Comparison of ENCODE assay signal across 18 cellular contexts in genomic region chr4:184351560-184352451, GRCh38.
DNase-seq lines count a peak whose midpoint lies in the region; ATAC-seq, FAIRE-seq and TF ChIP-seq lines count a peak whose summit lies in the region.
"Had no signal": no experiment of that assay in that cellular context is flagged by ENCODE, and none has a peak within 500 bp of the region (broad histone marks: within the 10 kb centered on the region; RNA-seq: fewer than 3 reads in every experiment).

No MANE protein-coding gene starts in this region.

- TF ChIP-seq RAD21 in liver (IDR thresholded peaks at IDR 0.05), result peak; percentile 57 to 63

- TF ChIP-seq CTCF in GM12865 (IDR thresholded peaks at IDR 0.05; ENCODE audit: insufficient read depth, low read depth, low read length, missing control alignments), result no peak
- TF ChIP-seq CTCF in liver (IDR thresholded peaks at IDR 0.05; ENCODE audit: low read depth, low read length, missing input control), result no peak

- H3K27me3 ChIP-seq in BLaER1, result no peaks in the 10 kb centered on the region
- no peaks in the 10 kb centered on the region for H3K27me3 ChIP-seq in liver (ENCODE audit: control insufficient read depth in 4 of 4, insufficient read depth in 4 of 4, low read length in 3 of 4)

- peak; percentile 53 for DNase-seq in GM12865 (ENCODE audit: low read depth)
- no peak for DNase-seq in GM19239 (ENCODE audit: insufficient read length, low spot score)
- no peak for DNase-seq in G401 (ENCODE audit: low spot score)
- DNase-seq in central memory CD4-positive, alpha-beta T cell, result no peak
- DNase-seq: CD4-positive, alpha-beta T cell; H7; HFFc6; NCI-H1436 treated with DMSO at 0.1 percent for 48 hours; NCI-H2029 treated with DMSO at 0.1 percent for 48 hours; NCI-H2171 treated with DMSO at 0.1 percent for 48 hours; NCI-H446; NCI-H69; NK-92 treated with Interleukin-12 subunit alpha and Interleukin-12 subunit beta, amount 100 ng/mL, for 24 hours; Right ventricle myocardium superior; SW 1271 had no signal

- peak overlapping the region; percentile 89 for H3K9ac ChIP-seq in BLaER1
- H3K9ac ChIP-seq in liver (ENCODE audit: low read depth in 1 of 2, low read length in 2 of 2), result peak overlapping the region in 1 of 2 donors; percentile 35

- H3K27ac ChIP-seq in BLaER1, result peak overlapping the region; percentile 89
- H3K27ac ChIP-seq in liver (ENCODE audit: low read depth in 1 of 2, low read length in 2 of 2), result peak overlapping the region; percentile 6 to 48

- peak overlapping the region; percentile 89 for H3K4me2 ChIP-seq in BLaER1

- H3K4me1 ChIP-seq in BLaER1, result peaks cover 91% of the 10 kb centered on the region
- H3K4me1 ChIP-seq in liver (ENCODE audit: control insufficient read depth in 4 of 4, insufficient read depth in 4 of 4, low read length in 3 of 4), result peaks cover 25 to 63% (median 48%) of the 10 kb centered on the region in 4 donors

- H3K4me3 ChIP-seq in BLaER1, result peak overlapping the region; percentile 70
- peak overlapping the region; percentile 64 for H3K4me3 ChIP-seq in GM12865 (ENCODE audit: low read depth, low read length)
- H3K4me3 ChIP-seq in liver (ENCODE audit: low read depth in 1 of 3, low read length in 3 of 3), result no peak overlapping the region

- H4K20me1 ChIP-seq in BLaER1, result no peaks in the 10 kb centered on the region

- no peak for ATAC-seq in HG03135 (IDR thresholded peaks at IDR 0.05; ENCODE audit: unreplicated experiment)

- peaks cover under 1% of the 10 kb centered on the region; the same call in 1 of the 2 replicates for H3K9me3 ChIP-seq in BLaER1
- H3K9me3 ChIP-seq in liver (ENCODE audit: control insufficient read depth in 4 of 4, low read length in 3 of 4), result no peaks in the 10 kb centered on the region

- H3K36me3 ChIP-seq in BLaER1 (no peaks in the 10 kb centered on the region), liver (ENCODE audit: control insufficient read depth in 4 of 4, insufficient read depth in 3 of 4, low read depth in 1 of 4, low read length in 3 of 4) (no peaks in the 10 kb centered on the region)

- peak; percentile 52 for FAIRE-seq in GM19239 (lab: Jason Lieb, UNC)

- in situ Hi-C loops in G401 (cut with HindIII; ENCODE audit: low sequenced_read_pairs), result no loop called here

- 65% methylated on average over 19 of the region's 19 CpGs for WGBS in liver

TF ChIP-seq in liver, 16 proteins besides CTCF, POLR2A, EP300 and RAD21:
- TF ChIP-seq FOXA2 (IDR thresholded peaks at IDR 0.05), result peak; percentile 78
- TF ChIP-seq FOXA1 (IDR thresholded peaks at IDR 0.05), result peak; percentile 59
- TF ChIP-seq SP1 (IDR thresholded peaks at IDR 0.05), result peak; percentile 97
- TF ChIP-seq NR2F2 (IDR thresholded peaks at IDR 0.05), result peak; percentile 50
- peak; percentile 79 to 89 for TF ChIP-seq JUND (IDR thresholded peaks at IDR 0.05)
- TF ChIP-seq ZBTB33 (IDR thresholded peaks at IDR 0.05), result peak; percentile 66
- peak in 1 of 2 donors; percentile 36 for TF ChIP-seq GABPA (IDR thresholded peaks at IDR 0.05 in 1 of 2, conservative IDR thresholded peaks at IDR 0.05 in 1 of 2)
- TF ChIP-seq TAF1 (conservative IDR thresholded peaks at IDR 0.05), result no peak
- peak; percentile 99 for TF ChIP-seq HNF4A (conservative IDR thresholded peaks at IDR 0.05)
- peak; percentile 87 to 93 for TF ChIP-seq RXRA (IDR thresholded peaks at IDR 0.05)
- TF ChIP-seq MAX (IDR thresholded peaks at IDR 0.05), result peak; percentile 77
- TF ChIP-seq HNF4G (IDR thresholded peaks at IDR 0.05), result peak; percentile 95
- TF ChIP-seq ATF3 (IDR thresholded peaks at IDR 0.05), result no peak
- TF ChIP-seq YY1 (IDR thresholded peaks at IDR 0.05), result peak; percentile 62
- TF ChIP-seq REST (IDR thresholded peaks at IDR 0.05), result peak; percentile 63
- peak; percentile 46 to 83 for TF ChIP-seq EGR1 (IDR thresholded peaks at IDR 0.05; ENCODE audit: low read depth in 2 of 2)

Comparison
In these comparisons a context has a peak if more than half of its experiments do, and no peak if none do; other contexts are left out.
1. H3K4me3 ChIP-seq: peak in BLaER1 (single experiment) and GM12865 (single experiment); none in liver (0 of 3).